In genomic region chr4:112327950-112328349, GRCh38 we compare ENCODE assay signal across 7 cellular contexts. TPM values are rescaled to one million over a fixed set of nuclear protein-coding genes. Genes with fewer than 3 reads are reported as not detected.
DNase-seq lines count a peak whose midpoint lies in the region; ATAC-seq, FAIRE-seq and TF ChIP-seq lines count a peak whose summit lies in the region.

No MANE protein-coding gene starts in this region.

- no peak overlapping the region for H3K9ac ChIP-seq in K562 (ENCODE audit: insufficient read depth in 1 of 2, low read depth in 2 of 2, low read length in 2 of 2)
- no peak overlapping the region for H3K9ac ChIP-seq in liver (ENCODE audit: low read depth in 1 of 2, low read length in 2 of 2)

- H3K9me3 Mint-ChIP-seq in T-helper 2 cell treated with Interferon-gamma antibody and Interleukin-4, amounts not matched to agents 5 μg/mL and 100 μg/mL, for 36 hours = no peaks in the 10 kb centered on the region

- no peak overlapping the region for H2AFZ ChIP-seq in K562 (ENCODE audit: low read depth, low read length)

- H3K27ac Mint-ChIP-seq in T-helper 2 cell treated with Interferon-gamma antibody and Interleukin-4, amounts not matched to agents 5 μg/mL and 100 μg/mL, for 36 hours = no peak overlapping the region

- H3K79me2 ChIP-seq in K562 (ENCODE audit: control insufficient read depth, insufficient read depth, low read length) = no peaks in the 10 kb centered on the region

- H3K27me3 ChIP-seq in K562 (ENCODE audit: control insufficient read depth in 2 of 2, insufficient read depth in 2 of 2, low read length in 2 of 2) (no peaks in the 10 kb centered on the region), liver (ENCODE audit: control insufficient read depth in 4 of 4, insufficient read depth in 4 of 4, low read length in 3 of 4) (no peaks in the 10 kb centered on the region)

- TF ChIP-seq RAD21 in K562 (CRISPR knock-in tag; conservative IDR thresholded peaks at IDR 0.05 in 1 of 2, IDR thresholded peaks at IDR 0.05 in 1 of 2) (peak; percentile 44 to 51), liver (IDR thresholded peaks at IDR 0.05) (peak; percentile 73 to 78)

- intact Hi-C loops in K562 (cut with micrococcal nuclease) = loop anchor here (1.0 to 10.0 kb wide), 4 partner anchors 195 to 434 kb away; no protein-coding TSS in a partner anchor

- H4K20me1 ChIP-seq in K562 (replicated peaks; ENCODE audit: control insufficient read depth, insufficient read depth, low read length) = no peaks in the 10 kb centered on the region

- no peaks in the 10 kb centered on the region for H3K4me1 ChIP-seq in K562 (replicated peaks in 1 of 2; ENCODE audit: control insufficient read depth in 2 of 2, insufficient read depth in 2 of 2, low read length in 2 of 2)
- H3K4me1 ChIP-seq in liver (ENCODE audit: control insufficient read depth in 4 of 4, insufficient read depth in 4 of 4, low read length in 3 of 4) = no peaks in the 10 kb centered on the region

- TF ChIP-seq CTCF in K562 (IDR thresholded peaks at IDR 0.05 in 2 of 3, conservative IDR thresholded peaks at IDR 0.05 in 1 of 3; ENCODE audit: insufficient read depth in 2 of 3, low read depth in 1 of 3, low read length in 3 of 3) (peak; percentile 24 to 62 (median 34); a peak in 3 of 6 replicates), liver (IDR thresholded peaks at IDR 0.05; ENCODE audit: low read depth, low read length, missing input control) (peak; percentile 32)

- DNase-seq in Daoy (ENCODE audit: low read depth) (peak; percentile 4), NCI-H2171 (lab: John Stamatoyannopoulos, UW) (peak; percentile 3), K562 (ENCODE audit: extremely low read depth in 1 of 4, low spot score in 3 of 4) (peak in 2 of 4 experiments; percentile 8 to 37)
- DNase-seq in T-helper 2 cell treated with Interferon-gamma antibody and Interleukin-4, amounts not matched to agents 5 μg/mL and 100 μg/mL, for 36 hours (ENCODE audit: low spot score) = no peak

- H3K4me2 ChIP-seq in K562 (ENCODE audit: insufficient read depth, low read length) = no peak overlapping the region

- BruUV-seq in K562 (replicated peaks; lab: Mats Ljungman, UMichigan) = no TSS peak

- POLR2A ChIA-PET in K562 (lab: Yijun Ruan, JAX) = no interaction called here

- H3K36me3 ChIP-seq in K562 (ENCODE audit: control insufficient read depth, insufficient read depth, low read length) (no peaks in the 10 kb centered on the region), liver (ENCODE audit: control insufficient read depth in 4 of 4, insufficient read depth in 3 of 4, low read depth in 1 of 4, low read length in 3 of 4) (peaks cover 1 to 6% (median 3%) of the 10 kb centered on the region in 4 donors)

- no peaks in the 10 kb centered on the region for H3K9me1 ChIP-seq in K562 (ENCODE audit: control insufficient read depth, insufficient read depth, low read length)

- in situ Hi-C loops in K562 (cut with MboI) = loop anchor here (25.0 kb wide), 1 partner anchor 434 kb away; no protein-coding TSS in a partner anchor

- H3K4me3 ChIP-seq in K562 = no peak overlapping the region
- no peak overlapping the region for H3K4me3 ChIP-seq in liver (ENCODE audit: low read depth in 1 of 3, low read length in 3 of 3)

- WGBS in K562 (ENCODE audit: insufficient coverage, low coverage, missing lambda C conversion rate) = 20% methylated on average over 7 of the region's 7 CpGs
- whole genome bisulfite sequencing in liver = 68% methylated on average over 7 of the region's 7 CpGs

- H3K27ac ChIP-seq in K562 (ENCODE audit: extremely low read depth, low read depth, low read length) (no peak overlapping the region), liver (ENCODE audit: low read depth in 1 of 2, low read length in 2 of 2) (no peak overlapping the region)

- ATAC-seq in GM19035 (IDR thresholded peaks at IDR 0.05; ENCODE audit: unreplicated experiment) (peak; percentile 85), HG03095 (IDR thresholded peaks at IDR 0.05; ENCODE audit: unreplicated experiment) (peak; percentile 85), K562 (peak; percentile 54; the same call in 2 of the 3 replicates)

- CTCF ChIA-PET in K562 (lab: Yijun Ruan, JAX; ENCODE audit: low intra/inter-chr PET ratio) = interaction anchor here (0.8 to 1.3 kb wide), 2 partner anchors 196 to 276 kb away, joined by 6 to 9 read pairs; no protein-coding TSS in a partner anchor

- H3K4me3 Mint-ChIP-seq in T-helper 2 cell treated with Interferon-gamma antibody and Interleukin-4, amounts not matched to agents 5 μg/mL and 100 μg/mL, for 36 hours = no peak overlapping the region

- no peaks in the 10 kb centered on the region for H3K36me3 Mint-ChIP-seq in T-helper 2 cell treated with Interferon-gamma antibody and Interleukin-4, amounts not matched to agents 5 μg/mL and 100 μg/mL, for 36 hours (ENCODE audit: low read depth)

- peaks cover under 1% of the 10 kb centered on the region for H3K4me1 Mint-ChIP-seq in T-helper 2 cell treated with Interferon-gamma antibody and Interleukin-4, amounts not matched to agents 5 μg/mL and 100 μg/mL, for 36 hours (ENCODE audit: low read depth)

- no peaks in the 10 kb centered on the region for H3K27me3 Mint-ChIP-seq in T-helper 2 cell treated with Interferon-gamma antibody and Interleukin-4, amounts not matched to agents 5 μg/mL and 100 μg/mL, for 36 hours (ENCODE audit: low read depth)

- TF ChIP-seq EP300 in K562 (IDR thresholded peaks at IDR 0.05; ENCODE audit: low read length) = no peak

- no peak for TF ChIP-seq POLR2A in K562 (conservative IDR thresholded peaks at IDR 0.05)

- no peak for FAIRE-seq in K562 (lab: Jason Lieb, UNC)

- H3K9me3 ChIP-seq in K562 (replicated peaks; ENCODE audit: control insufficient read depth, insufficient read depth, low read depth, low read length) (no peaks in the 10 kb centered on the region), liver (ENCODE audit: control insufficient read depth in 4 of 4, low read length in 3 of 4) (no peaks in the 10 kb centered on the region)

TF ChIP-seq in K562, 482 proteins besides CTCF, POLR2A, EP300 and RAD21:
- TF ChIP-seq CEBPG (CRISPR knock-in tag; IDR thresholded peaks at IDR 0.05) (no peak), CEBPG (tag; conservative IDR thresholded peaks at IDR 0.05 in 1 of 2, IDR thresholded peaks at IDR 0.05 in 1 of 2) (peak in 1 of 2 experiments; percentile 36; a peak in 1 of 4 replicates), ZNF23 (CRISPR knock-in tag; IDR thresholded peaks at IDR 0.05) (no peak)

RNA-seq across cellular contexts. Expression of gene ALPK1, which starts 30.8 kb away (rescaled TPM):
- total RNA-seq in Daoy (2014; rRNA removed; shearing (Covaris generic)) = 2.2 and 3.8 TPM in 2 replicates
- total RNA-seq in K562 (2011; cell fraction: chromatin; rRNA removed; ENCODE audit: low replicate concordance) = 4.7 and 13.0 TPM in 2 replicates
- total RNA-seq in K562 (2011; cell fraction: nucleolus; rRNA removed) = 2.0 and 3.3 TPM in 2 replicates
- 5.4 and 13.7 TPM in 2 replicates for total RNA-seq in K562 (2011; cell fraction: nucleoplasm; rRNA removed)
- total RNA-seq in K562 (2014; rRNA removed) (3.3 and 3.5 TPM in 2 replicates), K562 (2014; rRNA removed; fragmentation: Illumina TruSeq; extraction: Trizol) (6.9 and 7.3 TPM in 2 replicates), K562 (2015; rRNA removed; fragmentation: Illumina TruSeq; extraction: Trizol) (5.9 and 6.6 TPM in 2 replicates), K562 (2021) (5.5 and 6.1 TPM in 2 replicates), liver (10 to 100 TPM in 1 of 2 donors, 1 to 10 TPM in 1; 4.2 to 14.0 TPM)
- polyA plus RNA-seq in K562 (2011; rRNA removed) (1.7 and 2.3 TPM in 2 replicates), K562 (2014; fragmentation: Illumina TruSeq; extraction: Trizol) (4.6 and 5.5 TPM in 2 replicates), K562 (2014; fragmentation: Nextera tagmentation; extraction: Ambion mirVana) (1 to 10 TPM; 3.7 to 5.4 TPM), K562 (2014; rRNA removed) (2.9 and 3.8 TPM in 2 replicates), liver (1 to 10 TPM; 2.8 to 5.2 TPM)
- polyA plus RNA-seq in K562 (2011; cell fraction: cytosol; rRNA removed) = 0.36 and 0.72 TPM in 2 replicates
- 3.0 and 4.1 TPM in 2 replicates for polyA plus RNA-seq in K562 (2011; cell fraction: nucleus; rRNA removed)
- 3.2 and 12.7 TPM in 2 replicates for polyA plus RNA-seq in K562 (2012)
- polyA minus RNA-seq in K562 (2011; rRNA and poly(A)+ RNA removed) = 1.9 and 4.3 TPM in 2 replicates
- polyA minus RNA-seq in K562 (2011; cell fraction: cytosol; rRNA and poly(A)+ RNA removed) = 1.6 TPM in 1 of 2 replicates, not detected in the other
- polyA minus RNA-seq in K562 (2011; cell fraction: nucleus; rRNA and poly(A)+ RNA removed) = 5.1 and 10.8 TPM in 2 replicates

RNA-seq across cellular contexts. Expression of gene TIFA, which starts 42.2 kb away (rescaled TPM):
- total RNA-seq in Daoy (2014; rRNA removed; shearing (Covaris generic)) = 4.9 and 6.3 TPM in 2 replicates
- total RNA-seq in K562 (2011; cell fraction: chromatin; rRNA removed; ENCODE audit: low replicate concordance) = 1.9 and 4.1 TPM in 2 replicates
- 1.2 and 1.3 TPM in 2 replicates for total RNA-seq in K562 (2011; cell fraction: nucleolus; rRNA removed)
- total RNA-seq in K562 (2011; cell fraction: nucleoplasm; rRNA removed) = 3.2 and 4.0 TPM in 2 replicates
- total RNA-seq in K562 (2014; rRNA removed) (4.2 and 5.5 TPM in 2 replicates), K562 (2014; rRNA removed; fragmentation: Illumina TruSeq; extraction: Trizol) (8.2 and 10.8 TPM in 2 replicates), K562 (2015; rRNA removed; fragmentation: Illumina TruSeq; extraction: Trizol) (5.5 and 5.6 TPM in 2 replicates), K562 (2021) (7.8 and 9.4 TPM in 2 replicates), liver (1 to 10 TPM; 4.2 to 5.4 TPM)
- polyA plus RNA-seq in K562 (2011; rRNA removed) (5.2 and 6.6 TPM in 2 replicates), K562 (2014; fragmentation: Illumina TruSeq; extraction: Trizol) (4.7 and 6.1 TPM in 2 replicates), K562 (2014; fragmentation: Nextera tagmentation; extraction: Ambion mirVana) (1 to 10 TPM; 1.7 to 2.0 TPM), K562 (2014; rRNA removed) (3.0 and 6.6 TPM in 2 replicates), liver (1 to 10 TPM; 4.6 to 6.3 TPM)
- 0.76 and 1.8 TPM in 2 replicates for polyA plus RNA-seq in K562 (2011; cell fraction: cytosol; rRNA removed)
- polyA plus RNA-seq in K562 (2011; cell fraction: nucleus; rRNA removed) = 0.53 and 1.8 TPM in 2 replicates
- polyA plus RNA-seq in K562 (2012) = 3.2 and 9.3 TPM in 2 replicates
- 3.6 and 6.4 TPM in 2 replicates for polyA minus RNA-seq in K562 (2011; rRNA and poly(A)+ RNA removed)
- polyA minus RNA-seq in K562 (2011; cell fraction: cytosol; rRNA and poly(A)+ RNA removed) = 1.0 and 1.4 TPM in 2 replicates
- polyA minus RNA-seq in K562 (2011; cell fraction: nucleus; rRNA and poly(A)+ RNA removed) = 1.9 and 4.2 TPM in 2 replicates
